8 cellular contexts compared by ENCODE assay signal in genomic region chr19:35755160-35755549, GRCh38. TPM values are rescaled to one million over a fixed set of nuclear protein-coding genes. Genes with fewer than 3 reads are reported as not detected.
A peak's percentile ranks its signal among the peaks of the same experiment; 100 is the strongest.
DNase-seq lines count a peak whose midpoint lies in the region; ATAC-seq and TF ChIP-seq lines count a peak whose summit lies in the region.

No MANE protein-coding gene starts in this region.

- peaks cover 32% of the 10 kb centered on the region for H3K4me1 ChIP-seq in A673 (ENCODE audit: insufficient read depth, low read length, poor library complexity, severe bottlenecking)
- peaks cover 9% of the 10 kb centered on the region; the same call in 1 of the 2 replicates for H3K4me1 ChIP-seq in HUES48 (ENCODE audit: control insufficient read depth, insufficient read depth, low read length)
- peaks cover 31 to 72% (median 61%) of the 10 kb centered on the region in 4 donors for H3K4me1 ChIP-seq in esophagus muscularis mucosa

- H3K27ac Mint-ChIP-seq in nephron, result peak overlapping the region; percentile 47 to 83 (median 64)

- H3K27ac ChIP-seq in A673 (ENCODE audit: low read depth, low read length, poor library complexity, severe bottlenecking) (peak overlapping the region; percentile 35), HUES48 (ENCODE audit: low read depth, low read length) (no peak overlapping the region), esophagus muscularis mucosa (replicated peaks in 1 of 4) (peak overlapping the region; percentile 93 to 99 (median 98))

- peaks cover 6% of the 10 kb centered on the region for H3K36me3 ChIP-seq in A673 (ENCODE audit: insufficient read depth, low read length, poor library complexity, severe bottlenecking)
- H3K36me3 ChIP-seq in HUES48 (ENCODE audit: control insufficient read depth, insufficient read depth, low read length), result peaks cover 14% of the 10 kb centered on the region; the same call in 1 of the 2 replicates
- peaks cover 26 to 36% (median 31%) of the 10 kb centered on the region in 4 donors for H3K36me3 ChIP-seq in esophagus muscularis mucosa

- TF ChIP-seq POLR2A in esophagus muscularis mucosa (IDR thresholded peaks at IDR 0.05; ENCODE audit: low read depth), result no peak

- no peaks in the 10 kb centered on the region for H3K9me3 Mint-ChIP-seq in nephron

- H3K4me1 Mint-ChIP-seq in nephron, result peaks cover 32% of the 10 kb centered on the region

- H3K9ac ChIP-seq in HUES48 (ENCODE audit: low read depth, low read length), result no peak overlapping the region

- H3K9me3 ChIP-seq in A673 (ENCODE audit: low read depth, low read length, poor library complexity, severe bottlenecking), result no peaks in the 10 kb centered on the region
- no peaks in the 10 kb centered on the region for H3K9me3 ChIP-seq in HUES48 (ENCODE audit: control insufficient read depth, insufficient read depth, low read length)
- H3K9me3 ChIP-seq in esophagus muscularis mucosa, result no peaks in the 10 kb centered on the region

- TF ChIP-seq EP300 in esophagus muscularis mucosa (IDR thresholded peaks at IDR 0.05), result no peak

- 22% methylated on average over 15 of the region's 16 CpGs for WGBS in esophagus muscularis mucosa

- no peak for ATAC-seq in HG03108 (IDR thresholded peaks at IDR 0.05; ENCODE audit: unreplicated experiment)
- no peak for ATAC-seq in GM19328 (IDR thresholded peaks at IDR 0.05; ENCODE audit: unreplicated experiment)

- DNase-seq in A673 (ENCODE audit: low spot score) (no peak), esophagus muscularis mucosa (ENCODE audit: extremely low spot score) (no peak), DMS53 treated with DMSO at 0.1 percent for 48 hours (lab: John Stamatoyannopoulos, UW; ENCODE audit: unreplicated experiment) (no peak), GM13977 (ENCODE audit: low spot score) (no peak)

- H3K36me3 Mint-ChIP-seq in nephron (ENCODE audit: low read depth), result peaks cover 20% of the 10 kb centered on the region

- H3K27me3 Mint-ChIP-seq in nephron (ENCODE audit: low read depth), result peaks cover 11% of the 10 kb centered on the region

- peak overlapping the region; percentile 58 to 62 (median 61) for H3K4me3 Mint-ChIP-seq in nephron

- H3K4me3 ChIP-seq in A673 (ENCODE audit: low read depth, low read length, poor library complexity, severe bottlenecking) (peak overlapping the region; percentile 24), HUES48 (ENCODE audit: low read depth, low read length) (peak overlapping the region; percentile 64), esophagus muscularis mucosa (peak overlapping the region; percentile 80 to 95 (median 89))

- in situ Hi-C loops in GM13977 (cut with MboI; ENCODE audit: low pct_unique_long_range_greater_than_20kb, low sequenced_read_pairs, unreplicated experiment), result no loop called here

- no peak for TF ChIP-seq CTCF in A673 (conservative IDR thresholded peaks at IDR 0.05; ENCODE audit: low read depth, low read length)
- no peak for TF ChIP-seq CTCF in esophagus muscularis mucosa (IDR thresholded peaks at IDR 0.05)
- TF ChIP-seq CTCF in nephron (IDR thresholded peaks at IDR 0.05; ENCODE audit: unreplicated experiment in 3 of 3), result no peak
- TF ChIP-seq CTCF in GM13977 (IDR thresholded peaks at IDR 0.05; ENCODE audit: extremely low read depth, insufficient read depth, missing control alignments), result no peak

- POLR2A ChIA-PET in A673 (lab: Charles Lee; ENCODE audit: low non-redundant PET), result no interaction called here

- H3K27me3 ChIP-seq in A673 (replicated peaks; ENCODE audit: insufficient read depth, low read depth, low read length, poor library complexity) (no peaks in the 10 kb centered on the region), HUES48 (ENCODE audit: control insufficient read depth, insufficient read depth, low read length) (peaks cover 3% of the 10 kb centered on the region; the same call in 1 of the 2 replicates), esophagus muscularis mucosa (no peaks in the 10 kb centered on the region)

- intact Hi-C loops in A673 (cut with micrococcal nuclease; ENCODE audit: unreplicated experiment) (no loop called here), esophagus muscularis mucosa (cut with DNase I) (no loop called here)

- CTCF ChIA-PET in A673 (lab: Charles Lee), result no interaction called here

- BruUV-seq in A673 (replicated peaks; lab: Mats Ljungman, UMichigan), result no TSS peak

RNA-seq across cellular contexts. Expression of gene HSPB6, which starts 1.7 kb away (rescaled TPM):
- total RNA-seq in A673 (2021) (0.50 TPM in 1 of 2 replicates, not detected in the other), esophagus muscularis mucosa (100 to 1,000 TPM in 2 of 4 donors, 10 to 100 TPM in 2; 64.4 to 146 (median 105) TPM)

RNA-seq across cellular contexts. Expression of gene PROSER3, which starts 2.8 kb away (rescaled TPM):
- 38.4 and 44.8 TPM in 2 replicates for total RNA-seq in A673 (2021)
- total RNA-seq in esophagus muscularis mucosa, result 1 to 10 TPM; 5.6 to 8.7 (median 7.1) TPM

RNA-seq across cellular contexts. Expression of gene LIN37, which starts 6.8 kb away (rescaled TPM):
- total RNA-seq in A673 (2021) (11.3 and 13.2 TPM in 2 replicates), esophagus muscularis mucosa (10 to 100 TPM; 11.6 to 18.3 (median 15.6) TPM)

RNA-seq across cellular contexts. Expression of gene PSENEN, which starts 9.7 kb away (rescaled TPM):
- 58.8 and 67.7 TPM in 2 replicates for total RNA-seq in A673 (2021)
- total RNA-seq in esophagus muscularis mucosa, result 10 to 100 TPM; 27.4 to 48.7 (median 33.8) TPM

RNA-seq across cellular contexts. Expression of gene U2AF1L4, which starts 9.9 kb away (rescaled TPM):
- total RNA-seq in A673 (2021), result 20.4 and 21.0 TPM in 2 replicates
- total RNA-seq in esophagus muscularis mucosa, result 10 to 100 TPM in 3 of 4 donors, 1 to 10 TPM in 1; 7.9 to 31.1 (median 20.9) TPM

Comparison
In these comparisons a context has a peak if more than half of its experiments do, and no peak if none do; other contexts are left out.
1. H3K4me3 ChIP-seq: peak in every context shown above with its lines; median percentile 89 in esophagus muscularis mucosa; 64 in HUES48; 24 in A673.
2. RNA of gene HSPB6, which starts 1.7 kb away (total RNA-seq): 64.4 to 146 TPM in esophagus muscularis mucosa; 0.50 TPM in A673; every median in the first group is over 10 times any median in the second.